In genomic region chr2:43313642-43314017, GRCh38 we compare ENCODE assay signal across 2 cellular contexts.
TF ChIP-seq lines count a peak whose summit lies in the region.

No MANE protein-coding gene starts in this region.

TF ChIP-seq in IMR-90, 13 proteins besides CTCF, POLR2A, EP300 and RAD21 (continued from another document):
- TF ChIP-seq ELK1 (IDR thresholded peaks at IDR 0.05; ENCODE audit: borderline replicate concordance, low read depth, low read length): no peak
- no peak for TF ChIP-seq NFE2L2 (IDR thresholded peaks at IDR 0.05; ENCODE audit: low read depth, low read length)
- TF ChIP-seq, protein P1, sequence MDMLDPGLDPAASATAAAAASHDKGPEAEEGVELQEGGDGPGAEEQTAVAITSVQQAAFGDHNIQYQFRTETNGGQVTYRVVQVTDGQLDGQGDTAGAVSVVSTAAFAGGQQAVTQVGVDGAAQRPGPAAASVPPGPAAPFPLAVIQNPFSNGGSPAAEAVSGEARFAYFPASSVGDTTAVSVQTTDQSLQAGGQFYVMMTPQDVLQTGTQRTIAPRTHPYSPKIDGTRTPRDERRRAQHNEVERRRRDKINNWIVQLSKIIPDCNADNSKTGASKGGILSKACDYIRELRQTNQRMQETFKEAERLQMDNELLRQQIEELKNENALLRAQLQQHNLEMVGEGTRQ (IDR thresholded peaks at IDR 0.05; ENCODE audit: low read depth, low read length): no peak
- TF ChIP-seq RFX5 (IDR thresholded peaks at IDR 0.05; ENCODE audit: low read depth, low read length): no peak
- TF ChIP-seq SMC3 (IDR thresholded peaks at IDR 0.05; ENCODE audit: low read depth, low read length): no peak
- TF ChIP-seq BHLHE40 (IDR thresholded peaks at IDR 0.05; ENCODE audit: low read depth, low read length): no peak
- TF ChIP-seq FOS (IDR thresholded peaks at IDR 0.05; ENCODE audit: low read depth, low read length): no peak

TF ChIP-seq in HEK293T, 16 proteins besides CTCF, POLR2A, EP300 and RAD21 (continued from another document):
- TF ChIP-seq ARNT (IDR thresholded peaks at IDR 0.05): no peak
- TF ChIP-seq FOXK2 (IDR thresholded peaks at IDR 0.05): no peak
- TF ChIP-seq BHLHE40 (IDR thresholded peaks at IDR 0.05; ENCODE audit: borderline replicate concordance): no peak
- no peak for TF ChIP-seq TARDBP (IDR thresholded peaks at IDR 0.05)
- TF ChIP-seq, protein P2, sequence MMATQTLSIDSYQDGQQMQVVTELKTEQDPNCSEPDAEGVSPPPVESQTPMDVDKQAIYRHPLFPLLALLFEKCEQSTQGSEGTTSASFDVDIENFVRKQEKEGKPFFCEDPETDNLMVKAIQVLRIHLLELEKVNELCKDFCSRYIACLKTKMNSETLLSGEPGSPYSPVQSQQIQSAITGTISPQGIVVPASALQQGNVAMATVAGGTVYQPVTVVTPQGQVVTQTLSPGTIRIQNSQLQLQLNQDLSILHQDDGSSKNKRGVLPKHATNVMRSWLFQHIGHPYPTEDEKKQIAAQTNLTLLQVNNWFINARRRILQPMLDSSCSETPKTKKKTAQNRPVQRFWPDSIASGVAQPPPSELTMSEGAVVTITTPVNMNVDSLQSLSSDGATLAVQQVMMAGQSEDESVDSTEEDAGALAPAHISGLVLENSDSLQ (IDR thresholded peaks at IDR 0.05): no peak
- no peak for TF ChIP-seq NFRKB (IDR thresholded peaks at IDR 0.05)
